ENCODE assay signal across 20 cellular contexts in genomic region chr7:98084631-98085030, GRCh38. TPM values are rescaled to one million over a fixed set of nuclear protein-coding genes. Genes with fewer than 3 reads are reported as not detected.
DNase-seq lines count a peak whose midpoint lies in the region; TF ChIP-seq lines count a peak whose summit lies in the region.
"Had no signal": no experiment of that assay in that cellular context is flagged by ENCODE, and none has a peak within 500 bp of the region (broad histone marks: within the 10 kb centered on the region; RNA-seq: fewer than 3 reads in every experiment).

No MANE protein-coding gene starts in this region.

- H2BK15ac ChIP-seq in neuronal stem cell (ENCODE audit: low read length): no peak overlapping the region

- H2AK5ac ChIP-seq in neuronal stem cell (ENCODE audit: low read depth, low read length): no peak overlapping the region

- no peaks in the 10 kb centered on the region for H3K9me3 ChIP-seq in neuronal stem cell (replicated peaks in 1 of 2; ENCODE audit: control insufficient read depth in 2 of 2, insufficient read depth in 1 of 2, low read depth in 1 of 2, low read length in 2 of 2)
- H3K9me3 ChIP-seq: SJCRH30 had no signal

- no peak overlapping the region for H3K4ac ChIP-seq in neuronal stem cell (ENCODE audit: low read length)

- no peak overlapping the region for H3K4me3 ChIP-seq in neuronal stem cell (ENCODE audit: low read length in 2 of 2)
- H3K4me3 ChIP-seq: GM12878, GM23338, SJCRH30 had no signal

- H3K18ac ChIP-seq in neuronal stem cell (ENCODE audit: low read length): no peak overlapping the region

- no CpG with 5 or more reads among the region's 3 CpGs for WGBS in neuronal stem cell (ENCODE audit: extremely low coverage in 2 of 2, insufficient read length in 2 of 2, insufficient replicate concordance in 1 of 2), 2 donors

- H3K9ac ChIP-seq in neuronal stem cell (ENCODE audit: low read depth, low read length, poor library complexity): no peak overlapping the region

- peaks cover 0 to 3% of the 10 kb centered on the region in 2 donors for H3K4me1 ChIP-seq in neuronal stem cell (ENCODE audit: control insufficient read depth in 2 of 2, insufficient read depth in 1 of 2, low read depth in 1 of 2, low read length in 2 of 2)
- H3K4me1 ChIP-seq: SJCRH30 had no signal

- DNase-seq in DMS 273 (lab: John Stamatoyannopoulos, UW; ENCODE audit: unreplicated experiment) (peak; percentile 25), DMS 273 treated with DMSO at 0.1 percent for 48 hours (lab: John Stamatoyannopoulos, UW) (no peak), RPMI8226 (peak; percentile 67), kidney tubule cell (ENCODE audit: low spot score) (peak; percentile 13), cerebellar nuclear complex (lab: John Stamatoyannopoulos, UW) (no peak), neuronal stem cell (ENCODE audit: low spot score) (no peak), NCI-H345 (lab: John Stamatoyannopoulos, UW) (no peak)
- DNase-seq: AML-193, HCEC 1CT, Karpas-422, NCI-H1417 treated with DMSO at 0.1 percent for 48 hours, NCI-H187 treated with DMSO at 0.1 percent for 48 hours, NCI-H2171 treated with DMSO at 0.1 percent for 48 hours, NCI-H510A, NCI-H774, SJCRH30 had no signal

- H3K14ac ChIP-seq in neuronal stem cell (ENCODE audit: low read length): no peak overlapping the region

- TF ChIP-seq CTCF in C4-2B (conservative IDR thresholded peaks at IDR 0.05): no peak

- H3K36me3 ChIP-seq in neuronal stem cell (replicated peaks in 1 of 2; ENCODE audit: control insufficient read depth in 2 of 2, insufficient read depth in 2 of 2, low read length in 2 of 2): no peaks in the 10 kb centered on the region
- H3K36me3 ChIP-seq: SJCRH30 had no signal

- H3K4me2 ChIP-seq in neuronal stem cell (ENCODE audit: insufficient read depth, low read length, poor library complexity, severe bottlenecking): no peak overlapping the region
- H3K4me2 ChIP-seq: GM23338 had no signal

- H2BK5ac ChIP-seq in neuronal stem cell (ENCODE audit: low read length): no peak overlapping the region

- no peak overlapping the region for H2BK120ac ChIP-seq in neuronal stem cell (ENCODE audit: low read depth, low read length)

- no peaks in the 10 kb centered on the region for H3K79me1 ChIP-seq in neuronal stem cell (ENCODE audit: low read depth, low read length)

- H3K23ac ChIP-seq in neuronal stem cell (ENCODE audit: low read depth, low read length, poor library complexity): no peak overlapping the region

- no peak overlapping the region for H4K91ac ChIP-seq in neuronal stem cell (ENCODE audit: low read depth, low read length, poor library complexity)

- H3K27ac ChIP-seq in C4-2B: peak overlapping the region; percentile 92
- H3K27ac ChIP-seq in neuronal stem cell (replicated peaks; ENCODE audit: low read length): no peak overlapping the region
- H3K27ac ChIP-seq: 22Rv1, SJCRH30 had no signal

- H2BK12ac ChIP-seq in neuronal stem cell (ENCODE audit: low read length): no peak overlapping the region

- no peak overlapping the region for H4K8ac ChIP-seq in neuronal stem cell (ENCODE audit: low read depth, low read length)

- no peak overlapping the region for H2AFZ ChIP-seq in neuronal stem cell (ENCODE audit: low read length)
- H2AFZ ChIP-seq: GM23338 had no signal

- no peaks in the 10 kb centered on the region for H3K27me3 ChIP-seq in neuronal stem cell (ENCODE audit: control insufficient read depth in 3 of 3, insufficient read depth in 3 of 3, low read depth in 1 of 3, low read length in 3 of 3)

RNA-seq across cellular contexts. Expression of gene LMTK2, which starts 22.0 kb away (rescaled TPM):
- polyA plus RNA-seq in neuronal stem cell (2013, experiment 1 of 2): 6.7 TPM
- 7.3 TPM for polyA plus RNA-seq in neuronal stem cell (2013, experiment 2 of 2)

Comparison
In these comparisons a context has a peak if more than half of its experiments do, and no peak if none do; other contexts are left out.
1. DNase-seq: peak in DMS 273 (single experiment), RPMI8226 (single experiment) and kidney tubule cell (single experiment); none in DMS 273 treated with DMSO at 0.1 percent for 48 hours (single experiment), cerebellar nuclear complex (0 of 2), neuronal stem cell (single experiment) and NCI-H345 (single experiment).